16 cellular contexts compared by ENCODE assay signal in the genomic region with DNA sequence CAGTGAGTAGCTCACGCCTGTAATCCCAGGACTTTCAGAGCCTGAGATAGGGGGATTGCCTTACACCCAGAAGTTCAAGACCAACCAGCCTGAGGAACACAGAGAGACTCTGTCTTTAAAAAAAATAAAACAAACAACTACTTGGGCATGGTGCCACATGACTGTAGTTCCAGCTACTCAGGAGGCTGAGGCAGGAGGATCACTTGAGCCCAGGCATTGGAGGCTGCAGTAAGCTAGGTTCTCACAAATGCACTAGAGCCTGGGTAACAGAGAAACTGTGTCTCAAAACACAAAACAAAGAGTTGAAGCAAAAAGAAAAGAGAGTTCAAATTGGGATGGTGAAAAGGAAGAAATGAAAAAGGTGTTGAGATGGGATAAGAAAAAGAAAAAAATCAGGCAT. TPM values are rescaled to one million over a fixed set of nuclear protein-coding genes. Genes with fewer than 3 reads are reported as not detected.
A peak's percentile ranks its signal among the peaks of the same experiment; 100 is the strongest.
DNase-seq lines count a peak whose midpoint lies in the region; ATAC-seq and TF ChIP-seq lines count a peak whose summit lies in the region.
"Had no signal": no experiment of that assay in that cellular context is flagged by ENCODE, and none has a peak within 500 bp of the region (broad histone marks: within the 10 kb centered on the region; RNA-seq: fewer than 3 reads in every experiment).

No MANE protein-coding gene starts in this region.

- intact Hi-C loops in posterior vena cava (cut with DNase I), result no loop called here
- intact Hi-C loops in vagina (cut with DNase I), result no loop called here

- H3K4me1 Mint-ChIP-seq in activated naive CD8-positive, alpha-beta T cell (ENCODE audit: low read depth), result peaks cover 59% of the 10 kb centered on the region
- peaks cover 39% of the 10 kb centered on the region for H3K4me1 Mint-ChIP-seq in activated naive CD8-positive, alpha-beta T cell treated with anti-CD3 and anti-CD28 coated beads for 36 hours

- no peaks in the 10 kb centered on the region for H3K36me3 ChIP-seq in vagina
- H3K36me3 ChIP-seq: BE2C, HAP-1 had no signal

- no peaks in the 10 kb centered on the region for H3K27me3 Mint-ChIP-seq in activated naive CD8-positive, alpha-beta T cell
- no peaks in the 10 kb centered on the region for H3K27me3 Mint-ChIP-seq in activated naive CD8-positive, alpha-beta T cell treated with anti-CD3 and anti-CD28 coated beads for 36 hours
- H3K27me3 Mint-ChIP-seq: CD4-positive, alpha-beta memory T cell had no signal

- H3K27ac ChIP-seq in 22Rv1 (peak overlapping the region; percentile 64), vagina (no peak overlapping the region)
- H3K27ac ChIP-seq: C4-2B had no signal

- H3K4me3 ChIP-seq in vagina, result no peak overlapping the region
- H3K4me3 ChIP-seq: HAP-1 had no signal

- TF ChIP-seq POLR2A in vagina (IDR thresholded peaks at IDR 0.05), result no peak

- H3K9me3 ChIP-seq in vagina, result no peaks in the 10 kb centered on the region
- H3K9me3 ChIP-seq: BE2C, HAP-1 had no signal

- H3K36me3 Mint-ChIP-seq in activated naive CD8-positive, alpha-beta T cell, result peaks cover 24% of the 10 kb centered on the region
- peaks cover 43% of the 10 kb centered on the region for H3K36me3 Mint-ChIP-seq in activated naive CD8-positive, alpha-beta T cell treated with anti-CD3 and anti-CD28 coated beads for 36 hours

- no peak for ATAC-seq in GM18858 (IDR thresholded peaks at IDR 0.05; ENCODE audit: unreplicated experiment)

- H3K9me3 Mint-ChIP-seq in activated naive CD8-positive, alpha-beta T cell (ENCODE audit: low read depth), result no peaks in the 10 kb centered on the region
- peaks cover 3% of the 10 kb centered on the region for H3K9me3 Mint-ChIP-seq in activated naive CD8-positive, alpha-beta T cell treated with anti-CD3 and anti-CD28 coated beads for 36 hours

- peak overlapping the region; percentile 17 for H3K4me3 Mint-ChIP-seq in activated naive CD8-positive, alpha-beta T cell
- no peak overlapping the region for H3K4me3 Mint-ChIP-seq in activated naive CD8-positive, alpha-beta T cell treated with anti-CD3 and anti-CD28 coated beads for 36 hours
- H3K4me3 Mint-ChIP-seq: CD4-positive, alpha-beta memory T cell had no signal

- no peak for DNase-seq in activated naive CD8-positive, alpha-beta T cell treated with anti-CD3 and anti-CD28 coated beads for 36 hours
- peak; percentile 5 for DNase-seq in RKO (ENCODE audit: low spot score)
- DNase-seq in posterior vena cava (ENCODE audit: low spot score), result peak; percentile 26
- DNase-seq in vagina (ENCODE audit: extremely low spot score in 2 of 2), result no peak
- DNase-seq in NCI-H345 treated with DMSO at 0.1 percent for 48 hours (lab: John Stamatoyannopoulos, UW; ENCODE audit: unreplicated experiment), result no peak
- DNase-seq: BE2C; CD4-positive, alpha-beta memory T cell; DMS153; DND-41; GDM1; GOT3 had no signal

- peak overlapping the region; percentile 28 for H3K27ac Mint-ChIP-seq in activated naive CD8-positive, alpha-beta T cell
- H3K27ac Mint-ChIP-seq in activated naive CD8-positive, alpha-beta T cell treated with anti-CD3 and anti-CD28 coated beads for 36 hours, result no peak overlapping the region

- no peaks in the 10 kb centered on the region for H3K27me3 ChIP-seq in vagina
- H3K27me3 ChIP-seq: BE2C had no signal

- TF ChIP-seq CTCF in 22Rv1 (IDR thresholded peaks at IDR 0.05), result no peak
- TF ChIP-seq CTCF in vagina (IDR thresholded peaks at IDR 0.05), result no peak

- H3K4me1 ChIP-seq in vagina, result peaks cover 9% of the 10 kb centered on the region

RNA-seq across cellular contexts. Expression of a gene that starts 10.8 kb away (rescaled TPM):
- total RNA-seq in activated naive CD8-positive, alpha-beta T cell treated with anti-CD3 and anti-CD28 coated beads for 36 hours, result 10 to 100 TPM; 42.8 to 46.7 TPM
- total RNA-seq in posterior vena cava (10 to 100 TPM; 51.5 to 67.2 TPM), vagina (50.3 TPM)

Comparison
In these comparisons a context has a peak if more than half of its experiments do, and no peak if none do; other contexts are left out.
1. DNase-seq: peak in RKO (single experiment) and posterior vena cava (single experiment); none in activated naive CD8-positive, alpha-beta T cell treated with anti-CD3 and anti-CD28 coated beads for 36 hours (single experiment), vagina (0 of 2) and NCI-H345 treated with DMSO at 0.1 percent for 48 hours (single experiment).